8 cellular contexts compared by ENCODE assay signal in the genomic region with DNA sequence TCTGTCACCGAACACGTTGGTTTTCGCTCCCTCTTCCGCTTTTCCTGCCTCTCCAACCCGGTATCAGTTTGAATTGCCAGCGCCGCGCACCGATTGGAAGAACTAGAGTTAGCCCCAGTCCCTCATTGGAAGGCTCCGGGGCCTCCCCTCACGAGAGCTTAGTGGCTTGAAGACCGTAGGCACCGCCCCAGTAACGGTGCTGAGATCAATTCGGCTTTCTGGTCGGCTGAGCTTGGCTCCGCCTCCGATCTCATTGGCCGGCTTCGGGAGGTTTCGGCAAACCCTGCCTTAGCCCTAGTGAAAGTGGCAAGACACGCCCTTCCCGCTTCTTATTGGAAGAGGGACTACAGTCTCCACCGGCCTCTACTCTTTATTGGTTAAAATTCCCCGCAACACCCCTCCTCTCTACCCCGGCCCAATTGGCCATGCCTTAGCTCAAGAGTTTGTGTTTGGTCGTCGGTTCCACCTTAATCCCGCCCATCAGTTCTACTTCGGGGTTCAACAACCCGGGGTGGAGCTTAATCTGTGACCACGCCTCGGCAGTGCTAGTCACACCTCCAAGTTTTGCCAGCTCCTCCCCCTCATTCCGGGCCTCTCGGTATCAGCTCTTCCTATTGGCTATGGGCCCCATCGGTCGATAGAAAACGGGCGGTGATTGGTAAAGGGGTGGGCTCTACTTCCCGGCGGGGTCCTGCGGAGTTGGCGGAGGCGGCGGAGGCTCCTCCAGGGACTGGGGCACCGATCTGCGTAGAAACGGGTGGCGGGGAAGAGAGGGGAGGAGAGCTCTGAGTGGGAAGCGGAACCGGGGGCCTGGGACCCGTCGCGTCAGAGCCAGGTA. TPM values are rescaled to one million over a fixed set of nuclear protein-coding genes. Genes with fewer than 3 reads are reported as not detected.
A peak's percentile ranks its signal among the peaks of the same experiment; 100 is the strongest.
DNase-seq lines count a peak whose midpoint lies in the region; ATAC-seq, FAIRE-seq and TF ChIP-seq lines count a peak whose summit lies in the region.
"Not testable (repeated sequence)": the region's sequence is repeated elsewhere in the genome, so short reads cannot be mapped to it uniquely, and the experiment has no call there.

A gene (minus strand): TSS at position 51 of the 838 bp plus-strand sequence. CDS start 851 bp downstream, outside the sequence.
A gene (plus strand): TSS at position 686 of the 838 bp plus-strand sequence. CDS start 2,472 bp downstream, outside the sequence.

- H3K9ac ChIP-seq in SU-DHL-6 (ENCODE audit: low read length), result peak within 1 kb of the TSS; percentile 55

- H3F3A ChIP-seq in SU-DHL-6 (ENCODE audit: insufficient read depth), result not testable (repeated sequence)

- not testable (repeated sequence) for H3K4me1 ChIP-seq in pancreas, tibial artery

- H4K20me1 ChIP-seq in SU-DHL-6 (ENCODE audit: low read depth, low read length), result not testable (repeated sequence)

- not testable (repeated sequence) for H3K9me3 Mint-ChIP-seq in activated naive CD4-positive, alpha-beta T cell treated with anti-CD3 and anti-CD28 coated beads, Interleukin-2, amount 50 U/mL, for 72 hours

- FAIRE-seq in pancreas (lab: Jason Lieb, UNC), result peak; percentile 96

- H3K4me3 ChIP-seq in GM12864 (ENCODE audit: low read depth, low read length) (peak within 1 kb of the TSS; percentile 57), SU-DHL-6 (ENCODE audit: insufficient read depth, low read length, poor library complexity, severe bottlenecking) (peak within 1 kb of the TSS; percentile 52), pancreas (peak within 1 kb of the TSS in 3 of 4 donors; percentile 12 to 36 (median 24)), tibial artery (peak within 1 kb of the TSS; percentile 53 to 54)

- H3K9me3 ChIP-seq in SU-DHL-6 (ENCODE audit: insufficient read depth, low read length); pancreas; tibial artery: not testable (repeated sequence)

- WGBS in pancreas, 2 donors, result 0 to 2% methylated on average over 23 to 35 of the region's 54 CpGs

- H2AFZ ChIP-seq in SU-DHL-6 (ENCODE audit: low read depth, low read length, severe bottlenecking), result not testable (repeated sequence)

- TF ChIP-seq CTCF in GM12864 (IDR thresholded peaks at IDR 0.05; ENCODE audit: low read depth, low read length, missing control alignments); SU-DHL-6 (IDR thresholded peaks at IDR 0.05; ENCODE audit: insufficient read depth, low read length, poor library complexity, severe bottlenecking); pancreas (IDR thresholded peaks at IDR 0.05); tibial artery (IDR thresholded peaks at IDR 0.05): not testable (repeated sequence)

- intact Hi-C loops in Right ventricle myocardium inferior (cut with DNase I); pancreas (cut with DNase I); tibial artery (cut with DNase I; ENCODE audit: low total_unique reads): not testable (repeated sequence)

- ATAC-seq in HG02763 (IDR thresholded peaks at IDR 0.05; ENCODE audit: unreplicated experiment), result peak; percentile 83
- peak; percentile 83 to 84 for ATAC-seq in activated naive CD4-positive, alpha-beta T cell treated with anti-CD3 and anti-CD28 coated beads, Interleukin-2, amount 50 U/mL, for 72 hours
- peak; percentile 94 for ATAC-seq in Right ventricle myocardium inferior
- peak; percentile 84 to 92 (median 85) for ATAC-seq in pancreas

- DNase-seq in GM12864 (ENCODE audit: low read depth) (peak; percentile 97), NCI-H1417 treated with DMSO at 0.1 percent for 48 hours (lab: John Stamatoyannopoulos, UW) (peak; percentile 98), Right ventricle myocardium inferior (ENCODE audit: missing footprints) (peak; percentile 93), pancreas (peak; percentile 81 to 97 (median 93)), tibial artery (peak; percentile 98 to 99)
- DNase-seq in activated naive CD4-positive, alpha-beta T cell treated with anti-CD3 and anti-CD28 coated beads, Interleukin-2, amount 50 U/mL, for 72 hours (ENCODE audit: low spot score in 2 of 2), result peak; percentile 79 to 98

- not testable (repeated sequence) for H3K79me2 ChIP-seq in SU-DHL-6 (ENCODE audit: insufficient read depth, low read length)

- H3K27ac Mint-ChIP-seq in activated naive CD4-positive, alpha-beta T cell treated with anti-CD3 and anti-CD28 coated beads, Interleukin-2, amount 50 U/mL, for 72 hours, result peak within 1 kb of the TSS; percentile 88 to 89

- not testable (repeated sequence) for H3K9me2 ChIP-seq in SU-DHL-6 (replicated peaks; ENCODE audit: insufficient read depth, low read length)

- H3K4me2 ChIP-seq in SU-DHL-6 (ENCODE audit: low read depth, low read length, poor library complexity, severe bottlenecking), result peak within 1 kb of the TSS; percentile 41

- H3K27me3 ChIP-seq in SU-DHL-6 (ENCODE audit: low read length); pancreas; tibial artery: not testable (repeated sequence)

- peak within 1 kb of the TSS; percentile 55; the same call in 1 of the 2 replicates for H3K27ac ChIP-seq in SU-DHL-6 (ENCODE audit: low read depth, low read length)
- H3K27ac ChIP-seq in pancreas, result peak within 1 kb of the TSS in 1 of 4 donors; percentile 36
- peak within 1 kb of the TSS; percentile 77 to 78 for H3K27ac ChIP-seq in tibial artery

- not testable (repeated sequence) for H3K36me3 Mint-ChIP-seq in activated naive CD4-positive, alpha-beta T cell treated with anti-CD3 and anti-CD28 coated beads, Interleukin-2, amount 50 U/mL, for 72 hours

- H3K36me3 ChIP-seq in SU-DHL-6 (ENCODE audit: low read length); pancreas; tibial artery: not testable (repeated sequence)

RNA-seq across cellular contexts. Expression of the first gene that starts in this region (rescaled TPM):
- total RNA-seq in activated naive CD4-positive, alpha-beta T cell treated with anti-CD3 and anti-CD28 coated beads, Interleukin-2, amount 50 U/mL, for 72 hours, result 10 to 100 TPM; 36.7 to 43.6 TPM
- total RNA-seq in Right ventricle myocardium inferior (0.43 TPM), pancreas (under 1 TPM in 2 of 6 donors, not detected in 4; 0.16 to 0.47 TPM)
- under 1 TPM; 0.19 to 0.31 TPM for polyA plus RNA-seq in pancreas

RNA-seq across cellular contexts. Expression of the second gene that starts in this region (rescaled TPM):
- 10 to 100 TPM; 12.5 to 51.8 TPM for total RNA-seq in activated naive CD4-positive, alpha-beta T cell treated with anti-CD3 and anti-CD28 coated beads, Interleukin-2, amount 50 U/mL, for 72 hours
- 14.0 TPM for total RNA-seq in Right ventricle myocardium inferior
- total RNA-seq in pancreas, result 10 to 100 TPM in 1 of 6 donors, 1 to 10 TPM in 5; 3.6 to 12.4 (median 5.8) TPM
- polyA plus RNA-seq in pancreas, result 1 to 10 TPM; 2.2 to 3.1 TPM

Comparison
In these comparisons a context has a peak if more than half of its experiments do, and no peak if none do; other contexts are left out.
1. RNA of the first gene that starts in this region (total RNA-seq): 36.7 to 43.6 TPM in activated naive CD4-positive, alpha-beta T cell treated with anti-CD3 and anti-CD28 coated beads, Interleukin-2, amount 50 U/mL, for 72 hours; 0.43 TPM in Right ventricle myocardium inferior (single experiment) and 0.16 to 0.47 TPM in pancreas; every median in the first group is over 10 times any median in the second.
2. Peak in every context shown above with its lines, with median percentiles within 50 percentile points of each other: DNase-seq, H3K4me3 ChIP-seq and ATAC-seq.